ENCODE assay signal across 1 cellular context in the genomic region with DNA sequence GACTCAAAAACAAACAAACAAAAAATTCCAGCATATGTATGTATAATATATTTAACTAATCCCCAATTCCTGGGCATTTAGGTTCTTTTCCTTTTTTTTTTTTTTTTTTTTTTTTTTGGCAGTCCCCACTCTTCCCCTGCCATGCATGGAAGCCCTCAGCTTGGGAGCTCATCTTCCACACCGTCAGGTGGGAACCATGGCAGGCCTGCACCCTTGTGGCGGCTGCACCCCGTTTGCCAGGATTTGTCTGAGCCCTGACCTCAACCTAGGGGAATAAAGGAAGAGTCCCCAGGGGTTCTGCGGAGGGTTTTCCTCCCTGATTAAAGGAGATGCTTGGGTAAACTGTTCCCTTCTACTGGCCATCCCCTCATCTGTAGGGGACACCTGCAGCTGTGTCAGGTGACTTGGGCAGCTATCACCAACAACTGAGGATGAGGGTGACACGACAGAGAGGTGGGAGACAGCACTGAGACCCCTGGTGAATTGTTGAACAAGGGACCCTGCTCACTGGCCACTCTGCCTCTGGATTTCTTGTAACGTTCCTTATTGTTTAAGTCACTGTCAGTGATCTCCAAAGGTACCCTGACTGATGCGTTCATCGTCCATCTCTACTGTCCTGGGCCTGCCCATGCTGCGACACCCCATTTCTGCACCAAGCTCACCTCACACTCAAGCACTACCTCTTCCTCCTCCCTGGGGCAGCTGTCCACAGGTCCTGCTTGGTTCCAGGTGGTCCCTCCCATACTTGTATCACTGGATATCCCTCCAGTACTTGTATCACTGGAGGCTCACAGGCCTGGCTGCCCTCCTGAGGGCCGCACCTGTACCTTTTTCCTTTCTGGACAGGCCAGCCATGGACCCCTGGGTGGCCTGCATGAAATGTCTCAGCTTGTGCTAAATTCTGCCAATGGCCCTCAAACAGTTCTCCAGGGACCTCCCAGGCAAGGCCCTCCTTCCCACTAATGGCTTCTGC.
TF ChIP-seq lines count a peak whose summit lies in the region.

No MANE protein-coding gene starts in this region.

TF ChIP-seq in GM12891, 5 proteins besides CTCF, POLR2A, EP300 and RAD21:
- TF ChIP-seq TAF1 (IDR thresholded peaks at IDR 0.05; ENCODE audit: low read depth, low read length) (no peak), SPI1 (IDR thresholded peaks at IDR 0.05; ENCODE audit: low read depth, low read length) (no peak), PAX5 (IDR thresholded peaks at IDR 0.05; ENCODE audit: insufficient read depth, low read length, severe bottlenecking) (no peak), POLR2AphosphoS5 (IDR thresholded peaks at IDR 0.05; ENCODE audit: low read depth, low read length) (no peak), POU2F2 (IDR thresholded peaks at IDR 0.05; ENCODE audit: low read depth, low read length) (no peak)
